Comparison of ENCODE assay signal across 1 cellular context in the genomic region with DNA sequence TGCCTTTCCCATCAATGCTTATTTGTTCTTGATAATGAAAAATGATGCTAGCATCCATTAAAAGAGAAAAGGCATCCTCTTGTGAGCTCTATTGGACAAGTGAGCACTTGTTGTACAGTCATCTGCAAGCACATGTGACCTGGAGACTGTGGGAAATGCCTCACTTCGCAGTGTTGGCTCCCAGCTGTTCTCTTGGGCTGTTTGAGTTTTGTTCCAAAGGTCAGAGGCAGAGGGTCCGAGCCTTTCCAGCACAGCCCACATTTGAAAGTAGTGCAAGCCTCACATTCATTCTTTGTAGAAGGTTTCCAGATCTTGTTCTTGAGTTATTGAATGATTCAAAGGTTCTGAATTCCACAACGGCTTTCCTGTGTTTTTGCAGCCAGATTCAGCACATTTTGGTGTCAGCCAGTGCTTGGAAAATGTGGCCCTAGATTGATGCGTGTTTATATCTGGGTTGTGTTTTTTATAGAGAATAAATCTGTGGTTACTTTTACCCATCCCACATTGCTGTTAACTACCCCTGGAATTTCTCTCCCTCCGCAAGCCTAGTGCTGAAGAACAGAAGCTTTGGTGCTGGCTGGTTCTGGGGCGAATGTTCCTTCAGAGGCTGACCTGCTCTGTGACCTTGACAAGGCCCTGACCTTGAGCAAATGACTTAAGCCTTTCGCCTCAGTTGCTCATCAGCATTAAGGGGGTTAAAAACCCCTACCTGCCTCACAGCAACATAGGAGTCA.
TF ChIP-seq lines count a peak whose summit lies in the region.

No MANE protein-coding gene starts in this region.

TF ChIP-seq in HepG2, 621 proteins besides CTCF, POLR2A, EP300 and RAD21 (continued from another document and continues in another):
- TF ChIP-seq, protein P1, sequence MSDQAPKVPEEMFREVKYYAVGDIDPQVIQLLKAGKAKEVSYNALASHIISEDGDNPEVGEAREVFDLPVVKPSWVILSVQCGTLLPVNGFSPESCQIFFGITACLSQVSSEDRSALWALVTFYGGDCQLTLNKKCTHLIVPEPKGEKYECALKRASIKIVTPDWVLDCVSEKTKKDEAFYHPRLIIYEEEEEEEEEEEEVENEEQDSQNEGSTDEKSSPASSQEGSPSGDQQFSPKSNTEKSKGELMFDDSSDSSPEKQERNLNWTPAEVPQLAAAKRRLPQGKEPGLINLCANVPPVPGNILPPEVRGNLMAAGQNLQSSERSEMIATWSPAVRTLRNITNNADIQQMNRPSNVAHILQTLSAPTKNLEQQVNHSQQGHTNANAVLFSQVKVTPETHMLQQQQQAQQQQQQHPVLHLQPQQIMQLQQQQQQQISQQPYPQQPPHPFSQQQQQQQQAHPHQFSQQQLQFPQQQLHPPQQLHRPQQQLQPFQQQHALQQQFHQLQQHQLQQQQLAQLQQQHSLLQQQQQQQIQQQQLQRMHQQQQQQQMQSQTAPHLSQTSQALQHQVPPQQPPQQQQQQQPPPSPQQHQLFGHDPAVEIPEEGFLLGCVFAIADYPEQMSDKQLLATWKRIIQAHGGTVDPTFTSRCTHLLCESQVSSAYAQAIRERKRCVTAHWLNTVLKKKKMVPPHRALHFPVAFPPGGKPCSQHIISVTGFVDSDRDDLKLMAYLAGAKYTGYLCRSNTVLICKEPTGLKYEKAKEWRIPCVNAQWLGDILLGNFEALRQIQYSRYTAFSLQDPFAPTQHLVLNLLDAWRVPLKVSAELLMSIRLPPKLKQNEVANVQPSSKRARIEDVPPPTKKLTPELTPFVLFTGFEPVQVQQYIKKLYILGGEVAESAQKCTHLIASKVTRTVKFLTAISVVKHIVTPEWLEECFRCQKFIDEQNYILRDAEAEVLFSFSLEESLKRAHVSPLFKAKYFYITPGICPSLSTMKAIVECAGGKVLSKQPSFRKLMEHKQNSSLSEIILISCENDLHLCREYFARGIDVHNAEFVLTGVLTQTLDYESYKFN (CRISPR knock-in tag; conservative IDR thresholded peaks at IDR 0.05), result peak; percentile 86
- TF ChIP-seq ZNF629 (CRISPR knock-in tag; conservative IDR thresholded peaks at IDR 0.05) (peak; percentile 18; the same call in 1 of the 2 replicates), HMG20A (CRISPR knock-in tag; IDR thresholded peaks at IDR 0.05; ENCODE audit: borderline replicate concordance) (peak; percentile 58), FOSL1 (CRISPR knock-in tag; IDR thresholded peaks at IDR 0.05; ENCODE audit: borderline replicate concordance) (no peak), YEATS2 (CRISPR knock-in tag; IDR thresholded peaks at IDR 0.05; ENCODE audit: borderline replicate concordance) (peak; percentile 32; the same call in 1 of the 2 replicates), SP5 (CRISPR knock-in tag; IDR thresholded peaks at IDR 0.05; ENCODE audit: borderline replicate concordance, low read depth) (no peak), ZBTB20 (CRISPR knock-in tag; IDR thresholded peaks at IDR 0.05; ENCODE audit: borderline replicate concordance, low read depth) (no peak), STAT5B (CRISPR knock-in tag; IDR thresholded peaks at IDR 0.05) (no peak), YY1 (IDR thresholded peaks at IDR 0.05; ENCODE audit: insufficient read depth, insufficient replicate concordance, low read depth, low read length) (no peak), ELF3 (CRISPR knock-in tag; IDR thresholded peaks at IDR 0.05) (peak; percentile 51), TARDBP (CRISPR knock-in tag; IDR thresholded peaks at IDR 0.05) (0 out of 2 replicates have a peak, but pooled peaks have one; percentile 20), THAP11 (CRISPR knock-in tag; IDR thresholded peaks at IDR 0.05) (0 out of 2 replicates have a peak, but pooled peaks have one; percentile 27), NFE2L2 (IDR thresholded peaks at IDR 0.05; ENCODE audit: low read length) (no peak), SOX5 (CRISPR knock-in tag; IDR thresholded peaks at IDR 0.05; ENCODE audit: borderline replicate concordance) (peak; percentile 55; the same call in 1 of the 2 replicates), U2AF1 (optimal IDR thresholded peaks at IDR 0.05; ENCODE audit: low read depth, low read length) (no peak), ZNF496 (CRISPR knock-in tag; IDR thresholded peaks at IDR 0.05; ENCODE audit: insufficient replicate concordance) (no peak), CBX5 (CRISPR knock-in tag; IDR thresholded peaks at IDR 0.05; ENCODE audit: borderline replicate concordance) (peak; percentile 62), PITX1 (CRISPR knock-in tag; IDR thresholded peaks at IDR 0.05) (peak; percentile 52; the same call in 1 of the 2 replicates), BORCS8-MEF2B (CRISPR knock-in tag; IDR thresholded peaks at IDR 0.05) (peak; percentile 76; the same call in 1 of the 2 replicates), RAD51 (IDR thresholded peaks at IDR 0.05; ENCODE audit: borderline replicate concordance) (peak; percentile 40; the same call in 1 of the 2 replicates), SALL2 (CRISPR knock-in tag; IDR thresholded peaks at IDR 0.05) (no peak), ZMYM3 (CRISPR knock-in tag; IDR thresholded peaks at IDR 0.05) (peak; percentile 81; the same call in 1 of the 2 replicates), NFIC (IDR thresholded peaks at IDR 0.05; ENCODE audit: low read length) (no peak), MAFF (IDR thresholded peaks at IDR 0.05; ENCODE audit: low read depth, low read length) (0 out of 2 replicates have a peak, but pooled peaks have one; percentile 6), ELF1 (CRISPR knock-in tag; IDR thresholded peaks at IDR 0.05) (no peak), HDAC1 (CRISPR knock-in tag; IDR thresholded peaks at IDR 0.05) (peak; percentile 72), TCF7 (IDR thresholded peaks at IDR 0.05; ENCODE audit: low read depth) (no peak; the same call in 1 of the 2 replicates)
- TF ChIP-seq, protein P2, sequence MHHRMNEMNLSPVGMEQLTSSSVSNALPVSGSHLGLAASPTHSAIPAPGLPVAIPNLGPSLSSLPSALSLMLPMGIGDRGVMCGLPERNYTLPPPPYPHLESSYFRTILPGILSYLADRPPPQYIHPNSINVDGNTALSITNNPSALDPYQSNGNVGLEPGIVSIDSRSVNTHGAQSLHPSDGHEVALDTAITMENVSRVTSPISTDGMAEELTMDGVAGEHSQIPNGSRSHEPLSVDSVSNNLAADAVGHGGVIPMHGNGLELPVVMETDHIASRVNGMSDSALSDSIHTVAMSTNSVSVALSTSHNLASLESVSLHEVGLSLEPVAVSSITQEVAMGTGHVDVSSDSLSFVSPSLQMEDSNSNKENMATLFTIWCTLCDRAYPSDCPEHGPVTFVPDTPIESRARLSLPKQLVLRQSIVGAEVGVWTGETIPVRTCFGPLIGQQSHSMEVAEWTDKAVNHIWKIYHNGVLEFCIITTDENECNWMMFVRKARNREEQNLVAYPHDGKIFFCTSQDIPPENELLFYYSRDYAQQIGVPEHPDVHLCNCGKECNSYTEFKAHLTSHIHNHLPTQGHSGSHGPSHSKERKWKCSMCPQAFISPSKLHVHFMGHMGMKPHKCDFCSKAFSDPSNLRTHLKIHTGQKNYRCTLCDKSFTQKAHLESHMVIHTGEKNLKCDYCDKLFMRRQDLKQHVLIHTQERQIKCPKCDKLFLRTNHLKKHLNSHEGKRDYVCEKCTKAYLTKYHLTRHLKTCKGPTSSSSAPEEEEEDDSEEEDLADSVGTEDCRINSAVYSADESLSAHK (CRISPR knock-in tag; IDR thresholded peaks at IDR 0.05; ENCODE audit: borderline replicate concordance), result no peak
- TF ChIP-seq, protein P3, sequence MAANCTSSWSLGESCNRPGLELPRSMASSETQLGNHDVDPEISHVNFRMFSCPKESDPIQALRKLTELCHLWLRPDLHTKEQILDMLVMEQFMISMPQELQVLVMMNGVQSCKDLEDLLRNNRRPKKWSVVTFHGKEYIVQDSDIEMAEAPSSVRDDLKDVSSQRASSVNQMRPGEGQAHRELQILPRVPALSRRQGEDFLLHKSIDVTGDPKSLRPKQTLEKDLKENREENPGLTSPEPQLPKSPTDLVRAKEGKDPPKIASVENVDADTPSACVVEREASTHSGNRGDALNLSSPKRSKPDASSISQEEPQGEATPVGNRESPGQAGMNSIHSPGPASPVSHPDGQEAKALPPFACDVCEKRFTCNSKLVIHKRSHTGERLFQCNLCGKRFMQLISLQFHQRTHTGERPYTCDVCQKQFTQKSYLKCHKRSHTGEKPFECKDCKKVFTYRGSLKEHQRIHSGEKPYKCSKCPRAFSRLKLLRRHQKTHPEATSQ (CRISPR knock-in tag; IDR thresholded peaks at IDR 0.05; ENCODE audit: borderline replicate concordance), result no peak
- TF ChIP-seq, protein P4, sequence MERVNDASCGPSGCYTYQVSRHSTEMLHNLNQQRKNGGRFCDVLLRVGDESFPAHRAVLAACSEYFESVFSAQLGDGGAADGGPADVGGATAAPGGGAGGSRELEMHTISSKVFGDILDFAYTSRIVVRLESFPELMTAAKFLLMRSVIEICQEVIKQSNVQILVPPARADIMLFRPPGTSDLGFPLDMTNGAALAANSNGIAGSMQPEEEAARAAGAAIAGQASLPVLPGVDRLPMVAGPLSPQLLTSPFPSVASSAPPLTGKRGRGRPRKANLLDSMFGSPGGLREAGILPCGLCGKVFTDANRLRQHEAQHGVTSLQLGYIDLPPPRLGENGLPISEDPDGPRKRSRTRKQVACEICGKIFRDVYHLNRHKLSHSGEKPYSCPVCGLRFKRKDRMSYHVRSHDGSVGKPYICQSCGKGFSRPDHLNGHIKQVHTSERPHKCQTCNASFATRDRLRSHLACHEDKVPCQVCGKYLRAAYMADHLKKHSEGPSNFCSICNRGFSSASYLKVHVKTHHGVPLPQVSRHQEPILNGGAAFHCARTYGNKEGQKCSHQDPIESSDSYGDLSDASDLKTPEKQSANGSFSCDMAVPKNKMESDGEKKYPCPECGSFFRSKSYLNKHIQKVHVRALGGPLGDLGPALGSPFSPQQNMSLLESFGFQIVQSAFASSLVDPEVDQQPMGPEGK (CRISPR knock-in tag; IDR thresholded peaks at IDR 0.05), result 0 out of 2 replicates have a peak, but pooled peaks have one; percentile 9
- TF ChIP-seq, protein P5, sequence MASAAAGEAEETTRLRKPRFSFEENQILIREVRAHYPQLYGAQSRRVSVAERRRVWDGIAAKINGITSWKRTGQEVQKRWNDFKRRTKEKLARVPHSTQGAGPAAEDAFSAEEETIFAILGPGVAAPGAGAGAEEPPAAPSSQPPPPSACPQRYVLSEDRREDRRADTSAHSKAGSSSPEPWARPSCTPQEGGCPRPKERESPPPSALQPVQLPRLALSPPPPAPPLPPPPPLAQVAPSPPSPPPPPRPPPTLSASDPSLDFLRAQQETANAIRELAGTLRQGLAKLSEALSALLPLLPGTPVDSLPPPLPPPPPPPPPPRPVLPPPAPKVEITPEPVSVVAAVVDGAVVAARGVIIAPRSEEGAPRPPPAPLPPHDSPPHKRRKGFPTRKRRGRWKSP (CRISPR knock-in tag; IDR thresholded peaks at IDR 0.05), result 0 out of 2 replicates have a peak, but pooled peaks have one; percentile 64
- TF ChIP-seq, protein P6, sequence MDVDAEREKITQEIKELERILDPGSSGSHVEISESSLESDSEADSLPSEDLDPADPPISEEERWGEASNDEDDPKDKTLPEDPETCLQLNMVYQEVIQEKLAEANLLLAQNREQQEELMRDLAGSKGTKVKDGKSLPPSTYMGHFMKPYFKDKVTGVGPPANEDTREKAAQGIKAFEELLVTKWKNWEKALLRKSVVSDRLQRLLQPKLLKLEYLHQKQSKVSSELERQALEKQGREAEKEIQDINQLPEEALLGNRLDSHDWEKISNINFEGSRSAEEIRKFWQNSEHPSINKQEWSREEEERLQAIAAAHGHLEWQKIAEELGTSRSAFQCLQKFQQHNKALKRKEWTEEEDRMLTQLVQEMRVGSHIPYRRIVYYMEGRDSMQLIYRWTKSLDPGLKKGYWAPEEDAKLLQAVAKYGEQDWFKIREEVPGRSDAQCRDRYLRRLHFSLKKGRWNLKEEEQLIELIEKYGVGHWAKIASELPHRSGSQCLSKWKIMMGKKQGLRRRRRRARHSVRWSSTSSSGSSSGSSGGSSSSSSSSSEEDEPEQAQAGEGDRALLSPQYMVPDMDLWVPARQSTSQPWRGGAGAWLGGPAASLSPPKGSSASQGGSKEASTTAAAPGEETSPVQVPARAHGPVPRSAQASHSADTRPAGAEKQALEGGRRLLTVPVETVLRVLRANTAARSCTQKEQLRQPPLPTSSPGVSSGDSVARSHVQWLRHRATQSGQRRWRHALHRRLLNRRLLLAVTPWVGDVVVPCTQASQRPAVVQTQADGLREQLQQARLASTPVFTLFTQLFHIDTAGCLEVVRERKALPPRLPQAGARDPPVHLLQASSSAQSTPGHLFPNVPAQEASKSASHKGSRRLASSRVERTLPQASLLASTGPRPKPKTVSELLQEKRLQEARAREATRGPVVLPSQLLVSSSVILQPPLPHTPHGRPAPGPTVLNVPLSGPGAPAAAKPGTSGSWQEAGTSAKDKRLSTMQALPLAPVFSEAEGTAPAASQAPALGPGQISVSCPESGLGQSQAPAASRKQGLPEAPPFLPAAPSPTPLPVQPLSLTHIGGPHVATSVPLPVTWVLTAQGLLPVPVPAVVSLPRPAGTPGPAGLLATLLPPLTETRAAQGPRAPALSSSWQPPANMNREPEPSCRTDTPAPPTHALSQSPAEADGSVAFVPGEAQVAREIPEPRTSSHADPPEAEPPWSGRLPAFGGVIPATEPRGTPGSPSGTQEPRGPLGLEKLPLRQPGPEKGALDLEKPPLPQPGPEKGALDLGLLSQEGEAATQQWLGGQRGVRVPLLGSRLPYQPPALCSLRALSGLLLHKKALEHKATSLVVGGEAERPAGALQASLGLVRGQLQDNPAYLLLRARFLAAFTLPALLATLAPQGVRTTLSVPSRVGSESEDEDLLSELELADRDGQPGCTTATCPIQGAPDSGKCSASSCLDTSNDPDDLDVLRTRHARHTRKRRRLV (CRISPR knock-in tag; IDR thresholded peaks at IDR 0.05), result no peak
- TF ChIP-seq, protein P7, sequence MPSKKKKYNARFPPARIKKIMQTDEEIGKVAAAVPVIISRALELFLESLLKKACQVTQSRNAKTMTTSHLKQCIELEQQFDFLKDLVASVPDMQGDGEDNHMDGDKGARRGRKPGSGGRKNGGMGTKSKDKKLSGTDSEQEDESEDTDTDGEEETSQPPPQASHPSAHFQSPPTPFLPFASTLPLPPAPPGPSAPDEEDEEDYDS (CRISPR knock-in tag; IDR thresholded peaks at IDR 0.05), result peak; percentile 47; the same call in 1 of the 2 replicates
- TF ChIP-seq, protein P8, sequence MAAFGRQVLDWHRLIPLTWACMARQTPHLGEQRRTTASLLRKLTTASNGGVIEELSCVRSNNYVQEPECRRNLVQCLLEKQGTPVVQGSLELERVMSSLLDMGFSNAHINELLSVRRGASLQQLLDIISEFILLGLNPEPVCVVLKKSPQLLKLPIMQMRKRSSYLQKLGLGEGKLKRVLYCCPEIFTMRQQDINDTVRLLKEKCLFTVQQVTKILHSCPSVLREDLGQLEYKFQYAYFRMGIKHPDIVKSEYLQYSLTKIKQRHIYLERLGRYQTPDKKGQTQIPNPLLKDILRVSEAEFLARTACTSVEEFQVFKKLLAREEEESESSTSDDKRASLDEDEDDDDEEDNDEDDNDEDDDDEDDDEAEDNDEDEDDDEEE (CRISPR knock-in tag; IDR thresholded peaks at IDR 0.05), result no peak
- TF ChIP-seq, protein P9, sequence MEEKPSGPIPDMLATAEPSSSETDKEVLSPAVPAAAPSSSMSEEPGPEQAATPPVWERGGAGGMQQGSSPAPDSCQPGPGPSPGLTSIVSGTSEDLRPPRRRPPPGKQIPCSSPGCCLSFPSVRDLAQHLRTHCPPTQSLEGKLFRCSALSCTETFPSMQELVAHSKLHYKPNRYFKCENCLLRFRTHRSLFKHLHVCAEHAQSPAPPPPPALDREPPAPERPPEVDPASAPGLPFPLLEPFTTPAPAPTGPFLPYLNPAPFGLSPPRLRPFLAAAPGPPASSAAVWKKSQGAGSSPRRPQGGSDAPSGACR (CRISPR knock-in tag; IDR thresholded peaks at IDR 0.05), result 0 out of 2 replicates have a peak, but pooled peaks have one; percentile 53
- TF ChIP-seq, protein P10, sequence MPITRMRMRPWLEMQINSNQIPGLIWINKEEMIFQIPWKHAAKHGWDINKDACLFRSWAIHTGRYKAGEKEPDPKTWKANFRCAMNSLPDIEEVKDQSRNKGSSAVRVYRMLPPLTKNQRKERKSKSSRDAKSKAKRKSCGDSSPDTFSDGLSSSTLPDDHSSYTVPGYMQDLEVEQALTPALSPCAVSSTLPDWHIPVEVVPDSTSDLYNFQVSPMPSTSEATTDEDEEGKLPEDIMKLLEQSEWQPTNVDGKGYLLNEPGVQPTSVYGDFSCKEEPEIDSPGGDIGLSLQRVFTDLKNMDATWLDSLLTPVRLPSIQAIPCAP (CRISPR knock-in tag; IDR thresholded peaks at IDR 0.05; ENCODE audit: low read depth), result no peak
